In genomic region chr1:245225267-245225666, GRCh38 we compare ENCODE assay signal across 19 cellular contexts.
DNase-seq lines count a peak whose midpoint lies in the region; ATAC-seq, FAIRE-seq and TF ChIP-seq lines count a peak whose summit lies in the region.
"Had no signal": no experiment of that assay in that cellular context is flagged by ENCODE, and none has a peak within 500 bp of the region (broad histone marks: within the 10 kb centered on the region; RNA-seq: fewer than 3 reads in every experiment).

No MANE protein-coding gene starts in this region.

- peaks cover 12% of the 10 kb centered on the region for H3K27me3 Mint-ChIP-seq in nephron (ENCODE audit: low read depth)
- H3K27me3 Mint-ChIP-seq: natural killer cell treated with Interleukin-12 subunit alpha and Interleukin-12 subunit beta and Interleukin-15 and Interleukin-18, amount 100 ng/mL, for 72 hours had no signal

- TF ChIP-seq CTCF in BJ (IDR thresholded peaks at IDR 0.05; ENCODE audit: insufficient read depth, low read depth, low read length): 0 out of 2 replicates have a peak, but pooled peaks have one; percentile 5
- no peak for TF ChIP-seq CTCF in nephron (IDR thresholded peaks at IDR 0.05; ENCODE audit: unreplicated experiment in 3 of 3)

- no peak for TF ChIP-seq POLR2A in GM12892 (IDR thresholded peaks at IDR 0.05; ENCODE audit: low read depth, low read length)

- no peaks in the 10 kb centered on the region for H3K36me3 ChIP-seq in BJ (ENCODE audit: control insufficient read depth, insufficient read depth, low read length)
- H3K36me3 ChIP-seq: breast epithelium had no signal

- DNase-seq in BJ (ENCODE audit: low read depth) (no peak), SK-MEL-5 (ENCODE audit: low read depth, low spot score) (peak; percentile 40), fibroblast of peridontal ligament (ENCODE audit: extremely low read depth) (peak; percentile 30), GM12892 (ENCODE audit: insufficient read length) (no peak), SW480 (ENCODE audit: low spot score) (no peak), DMS 273 (lab: John Stamatoyannopoulos, UW; ENCODE audit: unreplicated experiment) (no peak)
- DNase-seq: activated naive CD4-positive, alpha-beta T cell treated with anti-CD3 and anti-CD28 coated beads, Interleukin-2, amount 50 U/mL, for 16 hours; CD8-positive, alpha-beta memory T cell; DND-41; effector CD8-positive, alpha-beta T cell; NCI-H1436 treated with DMSO at 0.1 percent for 48 hours; NCI-H510A had no signal

- H3K4me1 Mint-ChIP-seq in nephron: peaks cover 29% of the 10 kb centered on the region
- H3K4me1 Mint-ChIP-seq: CD8-positive, alpha-beta memory T cell had no signal

- H3K4me3 ChIP-seq in BJ (ENCODE audit: low read depth, low read length): no peak overlapping the region
- H3K4me3 ChIP-seq: breast epithelium, lung had no signal

- no peak for FAIRE-seq in GM12892 (lab: Jason Lieb, UNC)
- FAIRE-seq: frontal cortex had no signal

- POLR2A ChIA-PET in BJ (lab: Charles Lee): no interaction called here

- in situ Hi-C loops in SK-MEL-5 (cut with HindIII; ENCODE audit: low pct_unique_long_range_greater_than_20kb, low sequenced_read_pairs): no loop called here

- H3K27me3 ChIP-seq in BJ (ENCODE audit: control insufficient read depth, insufficient read depth, low read length): no peaks in the 10 kb centered on the region
- H3K27me3 ChIP-seq: breast epithelium had no signal

- H3K9me3 Mint-ChIP-seq in nephron: no peaks in the 10 kb centered on the region
- H3K9me3 Mint-ChIP-seq: CD8-positive, alpha-beta memory T cell; natural killer cell treated with Interleukin-12 subunit alpha and Interleukin-12 subunit beta and Interleukin-15 and Interleukin-18, amount 100 ng/mL, for 72 hours had no signal

- peak overlapping the region in 1 of 3 experiments; percentile 11 for H3K4me3 Mint-ChIP-seq in nephron
- H3K4me3 Mint-ChIP-seq: CD8-positive, alpha-beta memory T cell; natural killer cell treated with Interleukin-12 subunit alpha and Interleukin-12 subunit beta and Interleukin-15 and Interleukin-18, amount 100 ng/mL, for 72 hours had no signal

- ATAC-seq in HG03460 (IDR thresholded peaks at IDR 0.05; ENCODE audit: unreplicated experiment): no peak
- ATAC-seq: sciatic nerve had no signal

- H3K27ac Mint-ChIP-seq in nephron: peak overlapping the region; percentile 61 to 80 (median 70)
- H3K27ac Mint-ChIP-seq: CD8-positive, alpha-beta memory T cell; natural killer cell treated with Interleukin-12 subunit alpha and Interleukin-12 subunit beta and Interleukin-15 and Interleukin-18, amount 100 ng/mL, for 72 hours had no signal

- CTCF ChIA-PET in BJ (lab: Yijun Ruan, JAX): interaction anchor here (0.8 kb wide), 1 partner anchor 9 kb away, joined by 3 read pairs; no protein-coding TSS in a partner anchor

- H3K36me3 Mint-ChIP-seq in nephron (ENCODE audit: low read depth): peaks cover 4% of the 10 kb centered on the region
- H3K36me3 Mint-ChIP-seq: CD8-positive, alpha-beta memory T cell; natural killer cell treated with Interleukin-12 subunit alpha and Interleukin-12 subunit beta and Interleukin-15 and Interleukin-18, amount 100 ng/mL, for 72 hours had no signal

Comparison
In these comparisons a context has a peak if more than half of its experiments do, and no peak if none do; other contexts are left out.
1. DNase-seq: peak in SK-MEL-5 (single experiment) and fibroblast of peridontal ligament (single experiment); none in BJ (single experiment), GM12892 (single experiment), SW480 (single experiment) and DMS 273 (single experiment).